ENCODE assay signal across 9 cellular contexts in the genomic region with DNA sequence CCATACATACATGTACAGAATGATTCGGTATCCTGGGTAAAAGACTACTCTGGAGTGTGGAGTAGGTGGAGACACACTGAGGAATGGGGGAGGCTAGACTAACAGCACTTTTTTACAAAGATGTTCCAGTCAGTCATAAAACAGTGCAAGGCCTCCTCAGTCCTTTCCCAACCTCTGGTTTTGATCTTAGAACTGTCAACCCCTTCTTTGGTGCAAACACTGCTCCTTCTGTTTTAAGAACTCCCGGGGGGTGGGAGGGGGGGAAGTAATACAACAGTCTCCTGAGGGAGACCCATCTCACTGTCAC. TPM values are rescaled to one million over a fixed set of nuclear protein-coding genes. Genes with fewer than 3 reads are reported as not detected.
A peak's percentile ranks its signal among the peaks of the same experiment; 100 is the strongest.
DNase-seq lines count a peak whose midpoint lies in the region; ATAC-seq, FAIRE-seq and TF ChIP-seq lines count a peak whose summit lies in the region.
"Had no signal": no experiment of that assay in that cellular context is flagged by ENCODE, and none has a peak within 500 bp of the region (broad histone marks: within the 10 kb centered on the region; RNA-seq: fewer than 3 reads in every experiment).

No MANE protein-coding gene starts in this region.

- TF ChIP-seq EP300 in transverse colon (IDR thresholded peaks at IDR 0.05; ENCODE audit: low read depth), result no peak

- H3K27me3 ChIP-seq in right lobe of liver (no peaks in the 10 kb centered on the region), transverse colon (no peaks in the 10 kb centered on the region)

- ATAC-seq in right lobe of liver (no peak), HG02973 (IDR thresholded peaks at IDR 0.05; ENCODE audit: unreplicated experiment) (no peak)

- no peaks in the 10 kb centered on the region for H3K9me3 Mint-ChIP-seq in activated T-cell treated with anti-CD3 and anti-CD28 coated beads, Interleukin-2, amount 50 U/mL, for 24 hours

- intact Hi-C loops in right lobe of liver (cut with DNase I), result no loop called here
- intact Hi-C loops in transverse colon (cut with DNase I; ENCODE audit: low total_unique reads), result no loop called here

- H3K9me3 ChIP-seq in right lobe of liver (no peaks in the 10 kb centered on the region), transverse colon (no peaks in the 10 kb centered on the region)

- no peak for FAIRE-seq in GM12892 (lab: Jason Lieb, UNC)
- FAIRE-seq: TTC549 had no signal

- no peaks in the 10 kb centered on the region for H3K27me3 Mint-ChIP-seq in activated T-cell treated with anti-CD3 and anti-CD28 coated beads, Interleukin-2, amount 50 U/mL, for 24 hours

- peaks cover 0 to 5% (median 0%) of the 10 kb centered on the region in 4 donors for H3K4me1 ChIP-seq in right lobe of liver
- H3K4me1 ChIP-seq in transverse colon, result peaks cover 6 to 42% (median 17%) of the 10 kb centered on the region in 4 donors

- in situ Hi-C loops in astrocyte of the spinal cord (cut with HindIII; ENCODE audit: low sequenced_read_pairs) (no loop called here), transverse colon (cut with MboI; ENCODE audit: low pct_ligation_motif_present in 1 of 4, low pct_unique_long_range_greater_than_20kb in 1 of 4, low sequenced_read_pairs in 3 of 4) (no loop called here)

- H3K4me3 ChIP-seq in astrocyte of the spinal cord (ENCODE audit: low read depth, low read length) (peak overlapping the region; percentile 55), right lobe of liver (peak overlapping the region in 2 of 3 donors; percentile 41 to 70), transverse colon (peak overlapping the region in 3 of 4 donors; percentile 47 to 67 (median 53))

- H3K27ac Mint-ChIP-seq in activated T-cell treated with anti-CD3 and anti-CD28 coated beads, Interleukin-2, amount 50 U/mL, for 24 hours, result peak overlapping the region; percentile 95

- no peak for DNase-seq in activated T-cell treated with anti-CD3 and anti-CD28 coated beads, Interleukin-2, amount 50 U/mL, for 24 hours
- DNase-seq in activated T-cell treated with anti-CD3 and anti-CD28 coated beads, Interleukin-2, amount 50 U/mL, for 48 hours, result no peak
- DNase-seq in astrocyte of the spinal cord (ENCODE audit: low read depth, low spot score) (no peak), right lobe of liver (no peak), transverse colon (no peak), NCI-H2227 treated with DMSO at 0.1 percent for 48 hours (lab: John Stamatoyannopoulos, UW) (no peak), GM12892 (ENCODE audit: insufficient read length) (no peak)

- H3K36me3 ChIP-seq in right lobe of liver (no peaks in the 10 kb centered on the region), transverse colon (no peaks in the 10 kb centered on the region)

- peak overlapping the region; percentile 86 for H3K4me3 Mint-ChIP-seq in activated T-cell treated with anti-CD3 and anti-CD28 coated beads, Interleukin-2, amount 50 U/mL, for 24 hours

- H3K4me1 Mint-ChIP-seq in activated T-cell treated with anti-CD3 and anti-CD28 coated beads, Interleukin-2, amount 50 U/mL, for 24 hours (ENCODE audit: low read depth), result peaks cover 37% of the 10 kb centered on the region

- 35% methylated on average over 2 of the region's 2 CpGs for WGBS in right lobe of liver (ENCODE audit: insufficient coverage, low coverage, low lambda C conversion rate, missing lambda C conversion rate)
- WGBS in transverse colon (ENCODE audit: low coverage in 1 of 2), 2 donors, result 29 to 86% methylated on average over 1 to 2 of the region's 2 CpGs

- H3K36me3 Mint-ChIP-seq in activated T-cell treated with anti-CD3 and anti-CD28 coated beads, Interleukin-2, amount 50 U/mL, for 24 hours (ENCODE audit: low read depth), result peaks cover 4% of the 10 kb centered on the region

- TF ChIP-seq CTCF in astrocyte of the spinal cord (IDR thresholded peaks at IDR 0.05; ENCODE audit: low read depth, low read length) (no peak), right lobe of liver (IDR thresholded peaks at IDR 0.05) (no peak), transverse colon (IDR thresholded peaks at IDR 0.05) (peak in 1 of 5 experiments; percentile 24)

- H3K27ac ChIP-seq in right lobe of liver, result peak overlapping the region in 1 of 3 donors; percentile 49
- H3K27ac ChIP-seq in transverse colon, result peak overlapping the region; percentile 75 to 92 (median 86)

- TF ChIP-seq POLR2A in right lobe of liver (IDR thresholded peaks at IDR 0.05) (no peak), transverse colon (IDR thresholded peaks at IDR 0.05) (no peak), GM12892 (IDR thresholded peaks at IDR 0.05; ENCODE audit: low read depth, low read length) (no peak)

RNA-seq across cellular contexts. Expression of gene MAP1A, which starts 7.5 kb away (rescaled TPM):
- total RNA-seq in right lobe of liver (under 1 TPM; 0.09 to 0.56 (median 0.24) TPM), transverse colon (10 to 100 TPM in 2 of 4 donors, 1 to 10 TPM in 2; 6.3 to 14.6 (median 9.8) TPM)
- polyA plus RNA-seq in GM12892 (2012; ENCODE audit: missing spikeins), result 0.04 TPM

RNA-seq across cellular contexts. Expression of gene TP53BP1, which starts 16.9 kb away (rescaled TPM):
- total RNA-seq in right lobe of liver (10 to 100 TPM in 5 of 6 experiments, 1 to 10 TPM in 1; 4.9 to 12.2 (median 10.8) TPM), transverse colon (10 to 100 TPM; 25.1 to 40.8 (median 33.7) TPM)
- 16.6 TPM for polyA plus RNA-seq in GM12892 (2012; ENCODE audit: missing spikeins)

Comparison
In these comparisons a context has a peak if more than half of its experiments do, and no peak if none do; other contexts are left out.
1. RNA of gene MAP1A, which starts 7.5 kb away (total RNA-seq): 6.3 to 14.6 TPM in transverse colon; 0.09 to 0.56 TPM in right lobe of liver; every median in the first group is over 4 times any median in the second.
2. Peak in every context shown above with its lines, with median percentiles within 50 percentile points of each other: H3K4me3 ChIP-seq.